ENCODE assay signal across 18 cellular contexts in genomic region chr15:100049483-100049882, GRCh38.
"Had no signal": no experiment of that assay in that cellular context is flagged by ENCODE, and none has a peak within 500 bp of the region (broad histone marks: within the 10 kb centered on the region; RNA-seq: fewer than 3 reads in every experiment).

No MANE protein-coding gene starts in this region.

- H3K4me3 ChIP-seq: colonic mucosa, dorsolateral prefrontal cortex, esophagus squamous epithelium, gastrocnemius medialis, heart right ventricle, left lung, lower lobe of right lung had no signal

- H3K27ac ChIP-seq: colonic mucosa, dorsolateral prefrontal cortex, esophagus squamous epithelium, gastrocnemius medialis, heart right ventricle, left lung, lower lobe of right lung had no signal

- H3K9me3 ChIP-seq: colonic mucosa, esophagus squamous epithelium, gastrocnemius medialis, heart right ventricle, lower lobe of right lung had no signal

- DNase-seq: dermis blood vessel endothelial cell; dorsolateral prefrontal cortex; effector CD4-positive, alpha-beta T cell; effector memory CD4-positive, alpha-beta T cell; esophagus squamous epithelium; foreskin fibroblast; foreskin melanocyte; gastrocnemius medialis; glutamatergic neuron; heart right ventricle; hippocampal formation; left cardiac atrium; left lung; left ventricle myocardium superior; lower lobe of right lung; mesenchymal stem cell; midbrain had no signal

- H3K27me3 ChIP-seq: colonic mucosa, esophagus squamous epithelium, gastrocnemius medialis, heart right ventricle, left lung had no signal

- H3K36me3 ChIP-seq: colonic mucosa, esophagus squamous epithelium, gastrocnemius medialis, heart right ventricle, left lung, lower lobe of right lung had no signal

- H3K4me1 ChIP-seq: colonic mucosa, esophagus squamous epithelium, gastrocnemius medialis, heart right ventricle, left lung, lower lobe of right lung had no signal

- ATAC-seq: gastrocnemius medialis, heart right ventricle, left cardiac atrium, left lung, left ventricle myocardium superior, lower lobe of right lung had no signal
